In the genomic region with DNA sequence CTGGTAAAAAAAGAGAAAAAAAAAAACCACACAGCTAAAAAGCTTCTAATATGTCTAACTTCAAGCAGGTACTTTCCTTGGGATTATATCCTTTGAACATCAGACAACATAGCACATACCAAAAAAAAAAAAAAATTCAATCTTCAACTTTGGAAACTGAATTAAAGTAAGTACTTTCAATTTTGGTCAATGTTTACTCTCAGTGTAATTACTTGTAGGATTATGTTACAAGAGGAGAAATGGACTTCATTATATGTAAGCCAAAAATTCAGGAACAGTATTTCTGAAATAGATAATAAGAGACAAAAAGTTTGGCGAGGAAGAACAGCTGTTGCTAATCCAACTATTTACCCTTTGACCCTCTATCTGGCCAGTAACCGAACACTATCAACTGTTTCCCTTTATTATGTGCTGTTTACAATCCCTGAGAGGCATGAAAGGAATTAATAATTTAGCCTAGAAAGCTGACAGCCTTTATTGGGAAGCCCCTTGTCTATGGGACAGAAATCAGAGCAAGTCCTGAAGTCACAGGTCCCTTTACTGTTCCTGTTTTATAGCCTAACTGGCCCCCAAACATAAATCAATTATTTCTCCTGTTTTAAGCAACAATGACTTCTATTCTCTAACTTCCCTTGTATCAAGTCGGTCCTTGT, we compare ENCODE assay signal across 2 cellular contexts.
TF ChIP-seq lines count a peak whose summit lies in the region.

No MANE protein-coding gene starts in this region.

TF ChIP-seq in HEK293, 187 proteins besides CTCF, POLR2A, EP300 and RAD21:
- TF ChIP-seq, protein P1, sequence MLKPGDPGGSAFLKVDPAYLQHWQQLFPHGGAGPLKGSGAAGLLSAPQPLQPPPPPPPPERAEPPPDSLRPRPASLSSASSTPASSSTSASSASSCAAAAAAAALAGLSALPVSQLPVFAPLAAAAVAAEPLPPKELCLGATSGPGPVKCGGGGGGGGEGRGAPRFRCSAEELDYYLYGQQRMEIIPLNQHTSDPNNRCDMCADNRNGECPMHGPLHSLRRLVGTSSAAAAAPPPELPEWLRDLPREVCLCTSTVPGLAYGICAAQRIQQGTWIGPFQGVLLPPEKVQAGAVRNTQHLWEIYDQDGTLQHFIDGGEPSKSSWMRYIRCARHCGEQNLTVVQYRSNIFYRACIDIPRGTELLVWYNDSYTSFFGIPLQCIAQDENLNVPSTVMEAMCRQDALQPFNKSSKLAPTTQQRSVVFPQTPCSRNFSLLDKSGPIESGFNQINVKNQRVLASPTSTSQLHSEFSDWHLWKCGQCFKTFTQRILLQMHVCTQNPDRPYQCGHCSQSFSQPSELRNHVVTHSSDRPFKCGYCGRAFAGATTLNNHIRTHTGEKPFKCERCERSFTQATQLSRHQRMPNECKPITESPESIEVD (tag by site-specific recombination; IDR thresholded peaks at IDR 0.05), result peak; percentile 84
- TF ChIP-seq, protein P2, sequence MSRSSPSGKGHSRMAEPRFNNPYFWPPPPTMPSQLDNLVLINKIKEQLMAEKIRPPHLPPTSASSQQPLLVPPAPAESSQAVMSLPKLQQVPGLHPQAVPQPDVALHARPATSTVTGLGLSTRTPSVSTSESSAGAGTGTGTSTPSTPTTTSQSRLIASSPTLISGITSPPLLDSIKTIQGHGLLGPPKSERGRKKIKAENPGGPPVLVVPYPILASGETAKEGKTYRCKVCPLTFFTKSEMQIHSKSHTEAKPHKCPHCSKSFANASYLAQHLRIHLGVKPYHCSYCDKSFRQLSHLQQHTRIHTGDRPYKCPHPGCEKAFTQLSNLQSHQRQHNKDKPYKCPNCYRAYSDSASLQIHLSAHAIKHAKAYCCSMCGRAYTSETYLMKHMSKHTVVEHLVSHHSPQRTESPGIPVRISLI (tag by site-specific recombination; IDR thresholded peaks at IDR 0.05), result 0 out of 2 replicates have a peak, but pooled peaks have one; percentile 31
- peak; percentile 37; the same call in 1 of the 2 replicates for TF ChIP-seq BCL11A (tag by site-specific recombination; IDR thresholded peaks at IDR 0.05; ENCODE audit: low read depth)
- TF ChIP-seq HOXC10 (CRISPR knock-in tag; IDR thresholded peaks at IDR 0.05), result no peak
- TF ChIP-seq ZNF629 (tag by site-specific recombination; IDR thresholded peaks at IDR 0.05), result 0 out of 2 replicates have a peak, but pooled peaks have one; percentile 25
- TF ChIP-seq TRIM28 (IDR thresholded peaks at IDR 0.05; ENCODE audit: borderline replicate concordance, low read length), result no peak
- peak; percentile 44; the same call in 1 of the 2 replicates for TF ChIP-seq OSR2 (tag by site-specific recombination; IDR thresholded peaks at IDR 0.05)
- 0 out of 2 replicates have a peak, but pooled peaks have one; percentile 16 for TF ChIP-seq WT1 (tag by site-specific recombination; IDR thresholded peaks at IDR 0.05)

TF ChIP-seq in K562, 482 proteins besides CTCF, POLR2A, EP300 and RAD21:
- TF ChIP-seq NR2C2 (CRISPR knock-in tag; IDR thresholded peaks at IDR 0.05) (no peak), NR2C2 (tag; IDR thresholded peaks at IDR 0.05) (peak; percentile 28; the same call in 1 of the 2 replicates), ZNF263 (CRISPR knock-in tag; IDR thresholded peaks at IDR 0.05; ENCODE audit: borderline replicate concordance) (no peak), NR2C1 (IDR thresholded peaks at IDR 0.05) (0 out of 2 replicates have a peak, but pooled peaks have one; percentile 38), NR2C1 (tag; IDR thresholded peaks at IDR 0.05) (no peak; the same call in 1 of the 2 replicates), DEAF1 (CRISPR knock-in tag; IDR thresholded peaks at IDR 0.05) (no peak), PML (IDR thresholded peaks at IDR 0.05; ENCODE audit: low read length) (no peak), MEF2D (tag; conservative IDR thresholded peaks at IDR 0.05; ENCODE audit: low read depth) (no peak), ZNF512 (tag; IDR thresholded peaks at IDR 0.05) (no peak), ZNF212 (CRISPR knock-in tag; IDR thresholded peaks at IDR 0.05) (no peak), DACH1 (IDR thresholded peaks at IDR 0.05; ENCODE audit: partially characterized antibody) (peak; percentile 40), ELF1 (tag; IDR thresholded peaks at IDR 0.05) (no peak), KAT7 (CRISPR knock-in tag; IDR thresholded peaks at IDR 0.05; ENCODE audit: borderline replicate concordance) (no peak), SNIP1 (IDR thresholded peaks at IDR 0.05; ENCODE audit: low read depth) (no peak), NFXL1 (CRISPR knock-in tag; IDR thresholded peaks at IDR 0.05) (no peak), ILF3 (IDR thresholded peaks at IDR 0.05; ENCODE audit: borderline replicate concordance) (no peak), ZKSCAN1 (IDR thresholded peaks at IDR 0.05; ENCODE audit: low read depth, low read length) (no peak), THAP12 (CRISPR knock-in tag; IDR thresholded peaks at IDR 0.05) (no peak)
- TF ChIP-seq, protein P3, sequence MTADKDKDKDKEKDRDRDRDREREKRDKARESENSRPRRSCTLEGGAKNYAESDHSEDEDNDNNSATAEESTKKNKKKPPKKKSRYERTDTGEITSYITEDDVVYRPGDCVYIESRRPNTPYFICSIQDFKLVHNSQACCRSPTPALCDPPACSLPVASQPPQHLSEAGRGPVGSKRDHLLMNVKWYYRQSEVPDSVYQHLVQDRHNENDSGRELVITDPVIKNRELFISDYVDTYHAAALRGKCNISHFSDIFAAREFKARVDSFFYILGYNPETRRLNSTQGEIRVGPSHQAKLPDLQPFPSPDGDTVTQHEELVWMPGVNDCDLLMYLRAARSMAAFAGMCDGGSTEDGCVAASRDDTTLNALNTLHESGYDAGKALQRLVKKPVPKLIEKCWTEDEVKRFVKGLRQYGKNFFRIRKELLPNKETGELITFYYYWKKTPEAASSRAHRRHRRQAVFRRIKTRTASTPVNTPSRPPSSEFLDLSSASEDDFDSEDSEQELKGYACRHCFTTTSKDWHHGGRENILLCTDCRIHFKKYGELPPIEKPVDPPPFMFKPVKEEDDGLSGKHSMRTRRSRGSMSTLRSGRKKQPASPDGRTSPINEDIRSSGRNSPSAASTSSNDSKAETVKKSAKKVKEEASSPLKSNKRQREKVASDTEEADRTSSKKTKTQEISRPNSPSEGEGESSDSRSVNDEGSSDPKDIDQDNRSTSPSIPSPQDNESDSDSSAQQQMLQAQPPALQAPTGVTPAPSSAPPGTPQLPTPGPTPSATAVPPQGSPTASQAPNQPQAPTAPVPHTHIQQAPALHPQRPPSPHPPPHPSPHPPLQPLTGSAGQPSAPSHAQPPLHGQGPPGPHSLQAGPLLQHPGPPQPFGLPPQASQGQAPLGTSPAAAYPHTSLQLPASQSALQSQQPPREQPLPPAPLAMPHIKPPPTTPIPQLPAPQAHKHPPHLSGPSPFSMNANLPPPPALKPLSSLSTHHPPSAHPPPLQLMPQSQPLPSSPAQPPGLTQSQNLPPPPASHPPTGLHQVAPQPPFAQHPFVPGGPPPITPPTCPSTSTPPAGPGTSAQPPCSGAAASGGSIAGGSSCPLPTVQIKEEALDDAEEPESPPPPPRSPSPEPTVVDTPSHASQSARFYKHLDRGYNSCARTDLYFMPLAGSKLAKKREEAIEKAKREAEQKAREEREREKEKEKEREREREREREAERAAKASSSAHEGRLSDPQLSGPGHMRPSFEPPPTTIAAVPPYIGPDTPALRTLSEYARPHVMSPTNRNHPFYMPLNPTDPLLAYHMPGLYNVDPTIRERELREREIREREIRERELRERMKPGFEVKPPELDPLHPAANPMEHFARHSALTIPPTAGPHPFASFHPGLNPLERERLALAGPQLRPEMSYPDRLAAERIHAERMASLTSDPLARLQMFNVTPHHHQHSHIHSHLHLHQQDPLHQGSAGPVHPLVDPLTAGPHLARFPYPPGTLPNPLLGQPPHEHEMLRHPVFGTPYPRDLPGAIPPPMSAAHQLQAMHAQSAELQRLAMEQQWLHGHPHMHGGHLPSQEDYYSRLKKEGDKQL (CRISPR knock-in tag; IDR thresholded peaks at IDR 0.05; ENCODE audit: borderline replicate concordance), result no peak
